Comparison of ENCODE assay signal across 20 cellular contexts in genomic region chr4:123862812-123863211, GRCh38.
DNase-seq lines count a peak whose midpoint lies in the region; ATAC-seq and TF ChIP-seq lines count a peak whose summit lies in the region.
"Had no signal": no experiment of that assay in that cellular context is flagged by ENCODE, and none has a peak within 500 bp of the region (broad histone marks: within the 10 kb centered on the region; RNA-seq: fewer than 3 reads in every experiment).

No MANE protein-coding gene starts in this region.

- no peak for TF ChIP-seq RAD21 in SK-N-SH (IDR thresholded peaks at IDR 0.05; ENCODE audit: low read length)

- H3K9me2 ChIP-seq in SK-N-SH: no peaks in the 10 kb centered on the region

- H3K36me3 ChIP-seq in SK-N-SH (replicated peaks in 1 of 2; ENCODE audit: control insufficient read depth in 1 of 2, insufficient read depth in 2 of 2, low read length in 1 of 2) (no peaks in the 10 kb centered on the region), mesenchymal stem cell (ENCODE audit: control insufficient read depth in 1 of 2, insufficient read depth in 2 of 2, low read depth in 1 of 2, low read length in 2 of 2) (no peaks in the 10 kb centered on the region), osteoblast (ENCODE audit: insufficient read depth, low read length) (no peaks in the 10 kb centered on the region)
- H3K36me3 ChIP-seq: BLaER1 had no signal

- ATAC-seq in SK-N-SH treated with all-trans-retinoic acid at 6 μM for 48 hours: no peak
- ATAC-seq in foreskin keratinocyte: peak; percentile 60
- no peak for ATAC-seq in GM21825 (IDR thresholded peaks at IDR 0.05; ENCODE audit: unreplicated experiment)
- ATAC-seq in GM21737 (IDR thresholded peaks at IDR 0.05; ENCODE audit: unreplicated experiment): no peak
- ATAC-seq in stimulated activated naive CD8-positive, alpha-beta T cell treated with anti-CD3 and anti-CD28 coated beads, Interleukin-15, amount 100 ng/mL, for 72 hours: no peak
- ATAC-seq: CD8-positive, alpha-beta T cell had no signal

- CTCF ChIA-PET in SK-N-SH (lab: Yijun Ruan, JAX): no interaction called here

- H4K20me1 ChIP-seq in SK-N-SH (ENCODE audit: insufficient read depth) (no peaks in the 10 kb centered on the region), osteoblast (ENCODE audit: insufficient read depth, low read length) (no peaks in the 10 kb centered on the region)
- H4K20me1 ChIP-seq: BLaER1 had no signal

- no peak overlapping the region for H3K4ac ChIP-seq in mesenchymal stem cell (ENCODE audit: low read depth in 1 of 2, low read length in 2 of 2)

- H3K79me2 ChIP-seq in SK-N-SH (ENCODE audit: insufficient read depth) (no peaks in the 10 kb centered on the region), osteoblast (ENCODE audit: insufficient read depth, low read length) (no peaks in the 10 kb centered on the region)

- no peak overlapping the region for H3K14ac ChIP-seq in mesenchymal stem cell (ENCODE audit: low read length in 2 of 2)

- no peak overlapping the region for H3K4me3 Mint-ChIP-seq in stimulated activated naive CD8-positive, alpha-beta T cell treated with anti-CD3 and anti-CD28 coated beads, Interleukin-15, amount 100 ng/mL, for 72 hours
- H3K4me3 Mint-ChIP-seq: B cell; CD4-positive, CD25-positive, alpha-beta regulatory T cell; CD8-positive, alpha-beta T cell had no signal

- peak overlapping the region; percentile 13 to 71 for H3K18ac ChIP-seq in mesenchymal stem cell (ENCODE audit: low read depth in 1 of 2, low read length in 2 of 2)

- H3K23ac ChIP-seq in mesenchymal stem cell (ENCODE audit: low read length in 2 of 2): no peak overlapping the region

- DNase-seq in SK-N-SH: no peak
- peak; percentile 42 to 64 for DNase-seq in foreskin keratinocyte
- no peak for DNase-seq in mesenchymal stem cell
- no peak for DNase-seq in osteoblast (ENCODE audit: insufficient read length, low spot score, missing footprints)
- no peak for DNase-seq in stimulated activated naive CD8-positive, alpha-beta T cell treated with anti-CD3 and anti-CD28 coated beads, Interleukin-15, amount 100 ng/mL, for 72 hours
- DNase-seq: Caco-2; CD4-positive, CD25-positive, alpha-beta regulatory T cell; CD8-positive, alpha-beta T cell; DMS153; DND-41; GOT3; H7; HCEC 1CT had no signal

- H3K9me3 Mint-ChIP-seq in stimulated activated naive CD8-positive, alpha-beta T cell treated with anti-CD3 and anti-CD28 coated beads, Interleukin-15, amount 100 ng/mL, for 72 hours: no peaks in the 10 kb centered on the region
- H3K9me3 Mint-ChIP-seq: CD8-positive, alpha-beta T cell had no signal

- no peak overlapping the region for H2BK120ac ChIP-seq in mesenchymal stem cell (ENCODE audit: low read depth, low read length)

- H3K9ac ChIP-seq in SK-N-SH (no peak overlapping the region), mesenchymal stem cell (ENCODE audit: low read length) (no peak overlapping the region)
- H3K9ac ChIP-seq: BLaER1 had no signal

- no peaks in the 10 kb centered on the region for H3F3A ChIP-seq in SK-N-SH (replicated peaks; ENCODE audit: insufficient read depth)

- no peak overlapping the region for H3K27ac Mint-ChIP-seq in stimulated activated naive CD8-positive, alpha-beta T cell treated with anti-CD3 and anti-CD28 coated beads, Interleukin-15, amount 100 ng/mL, for 72 hours
- H3K27ac Mint-ChIP-seq: B cell; CD4-positive, CD25-positive, alpha-beta regulatory T cell; CD8-positive, alpha-beta T cell had no signal

- H3K4me1 ChIP-seq in SK-N-SH (ENCODE audit: control insufficient read depth in 1 of 2, insufficient read depth in 2 of 2, low read depth in 1 of 2, low read length in 1 of 2): no peaks in the 10 kb centered on the region
- H3K4me1 ChIP-seq in foreskin keratinocyte: peaks cover 7% of the 10 kb centered on the region
- peaks cover 3% of the 10 kb centered on the region for H3K4me1 ChIP-seq in mesenchymal stem cell (ENCODE audit: control insufficient read depth, insufficient read depth, low read depth, low read length)
- H3K4me1 ChIP-seq in osteoblast (ENCODE audit: insufficient read depth, low read length): no peaks in the 10 kb centered on the region
- H3K4me1 ChIP-seq: BLaER1, Caco-2 had no signal

- H3K4me2 ChIP-seq in SK-N-SH (no peak overlapping the region), mesenchymal stem cell (ENCODE audit: low read length, poor library complexity, severe bottlenecking) (no peak overlapping the region), osteoblast (ENCODE audit: insufficient read depth, low read length) (no peak overlapping the region)
- H3K4me2 ChIP-seq: BLaER1 had no signal

- no peak for TF ChIP-seq EP300 in SK-N-SH (IDR thresholded peaks at IDR 0.05; ENCODE audit: borderline replicate concordance in 1 of 2, low read depth in 1 of 2, low read length in 1 of 2)

- no peak for TF ChIP-seq CTCF in SK-N-SH (IDR thresholded peaks at IDR 0.05)
- TF ChIP-seq CTCF in foreskin keratinocyte (conservative IDR thresholded peaks at IDR 0.05): no peak
- no peak for TF ChIP-seq CTCF in osteoblast (IDR thresholded peaks at IDR 0.05; ENCODE audit: extremely low read depth, low read depth, low read length)

- H3K4me3 ChIP-seq in SK-N-SH (ENCODE audit: low read depth in 2 of 2, low read length in 1 of 2): no peak overlapping the region
- no peak overlapping the region for H3K4me3 ChIP-seq in mesenchymal stem cell (ENCODE audit: insufficient read depth in 1 of 2, low read depth in 1 of 2, low read length in 2 of 2)
- no peak overlapping the region for H3K4me3 ChIP-seq in osteoblast (ENCODE audit: insufficient read depth, low read length)
- H3K4me3 ChIP-seq: BLaER1 had no signal

- no peak overlapping the region for H4K8ac ChIP-seq in mesenchymal stem cell (ENCODE audit: low read length)

- H2AFZ ChIP-seq in SK-N-SH (ENCODE audit: low read depth) (peak overlapping the region; percentile 35; the same call in 1 of the 2 replicates), mesenchymal stem cell (ENCODE audit: low read depth, low read length) (no peak overlapping the region), osteoblast (ENCODE audit: low read length) (no peak overlapping the region)

- peak overlapping the region; percentile 13 for H2AK5ac ChIP-seq in mesenchymal stem cell (ENCODE audit: low read length, severe bottlenecking)

- H3K27ac ChIP-seq in SK-N-SH (ENCODE audit: low read depth in 2 of 2, low read length in 1 of 2) (no peak overlapping the region), foreskin keratinocyte (no peak overlapping the region), mesenchymal stem cell (ENCODE audit: low read length, poor library complexity, severe bottlenecking) (no peak overlapping the region), osteoblast (ENCODE audit: low read depth, low read length) (no peak overlapping the region)
- H3K27ac ChIP-seq: 22Rv1, BLaER1, C4-2B had no signal

- H3K79me1 ChIP-seq in mesenchymal stem cell (replicated peaks; ENCODE audit: low read length, poor library complexity, severe bottlenecking): no peaks in the 10 kb centered on the region

- POLR2A ChIA-PET in SK-N-SH (lab: Yijun Ruan, JAX): no interaction called here

- WGBS in SK-N-SH (ENCODE audit: low lambda C conversion rate): 79% methylated on average over 4 of the region's 4 CpGs
- 94% methylated on average over 3 of the region's 4 CpGs for WGBS in mesenchymal stem cell

- peak overlapping the region; percentile 37 to 87 for H2BK12ac ChIP-seq in mesenchymal stem cell (ENCODE audit: low read length in 2 of 2)

- no peak overlapping the region for H2BK15ac ChIP-seq in mesenchymal stem cell (ENCODE audit: low read depth, poor library complexity, severe bottlenecking)

- H3K9me3 ChIP-seq in SK-N-SH: no peaks in the 10 kb centered on the region
- H3K9me3 ChIP-seq in mesenchymal stem cell (ENCODE audit: control insufficient read depth, low read length): peaks cover 4% of the 10 kb centered on the region
- H3K9me3 ChIP-seq in osteoblast (ENCODE audit: low read depth, low read length): no peaks in the 10 kb centered on the region
- H3K9me3 ChIP-seq: BLaER1, Caco-2 had no signal

- H3K4me1 Mint-ChIP-seq in stimulated activated naive CD8-positive, alpha-beta T cell treated with anti-CD3 and anti-CD28 coated beads, Interleukin-15, amount 100 ng/mL, for 72 hours: no peaks in the 10 kb centered on the region
- H3K4me1 Mint-ChIP-seq: B cell; CD4-positive, CD25-positive, alpha-beta regulatory T cell had no signal

- H2BK5ac ChIP-seq in mesenchymal stem cell (ENCODE audit: low read depth, low read length, poor library complexity, severe bottlenecking): no peak overlapping the region

- H3K27me3 ChIP-seq in SK-N-SH (ENCODE audit: insufficient read depth) (no peaks in the 10 kb centered on the region), foreskin keratinocyte (no peaks in the 10 kb centered on the region), mesenchymal stem cell (ENCODE audit: control insufficient read depth in 1 of 2, insufficient read depth in 1 of 2, low read length in 2 of 2) (no peaks in the 10 kb centered on the region), osteoblast (ENCODE audit: insufficient read depth, low read length) (no peaks in the 10 kb centered on the region)
- H3K27me3 ChIP-seq: BLaER1 had no signal

- H3K27me3 Mint-ChIP-seq in stimulated activated naive CD8-positive, alpha-beta T cell treated with anti-CD3 and anti-CD28 coated beads, Interleukin-15, amount 100 ng/mL, for 72 hours: peaks cover 9% of the 10 kb centered on the region
- H3K27me3 Mint-ChIP-seq: B cell had no signal

- peak overlapping the region; percentile 65 for H4K91ac ChIP-seq in mesenchymal stem cell (ENCODE audit: low read length)

TF ChIP-seq in SK-N-SH, 30 proteins besides CTCF, POLR2A, EP300 and RAD21 (continues in another document):
- no peak for TF ChIP-seq NRF1 (IDR thresholded peaks at IDR 0.05; ENCODE audit: low read depth, low read length)

TF ChIP-seq in SK-N-SH treated with all-trans-retinoic acid at 6 μM for 48 hours, 23 proteins besides CTCF, POLR2A, EP300 and RAD21:
- TF ChIP-seq ZNF8 (CRISPR knock-in tag; IDR thresholded peaks at IDR 0.05): no peak
- no peak for TF ChIP-seq ESRRG (CRISPR knock-in tag; IDR thresholded peaks at IDR 0.05)
- no peak for TF ChIP-seq SNAI2 (CRISPR knock-in tag; IDR thresholded peaks at IDR 0.05)

Comparison
In these comparisons a context has a peak if more than half of its experiments do, and no peak if none do; other contexts are left out.
1. DNase-seq: peak in foreskin keratinocyte (2 of 2); none in SK-N-SH (single experiment), mesenchymal stem cell (single experiment), osteoblast (single experiment) and stimulated activated naive CD8-positive, alpha-beta T cell treated with anti-CD3 and anti-CD28 coated beads, Interleukin-15, amount 100 ng/mL, for 72 hours (0 of 2).